33 cellular contexts compared by ENCODE assay signal in genomic region chr3:163468531-163469335, GRCh38.
"Had no signal": no experiment of that assay in that cellular context is flagged by ENCODE, and none has a peak within 500 bp of the region (broad histone marks: within the 10 kb centered on the region; RNA-seq: fewer than 3 reads in every experiment).

No MANE protein-coding gene starts in this region.

- H3K9ac ChIP-seq: SK-N-SH had no signal

- H3K27ac Mint-ChIP-seq: T-cell had no signal

- H3K36me3 ChIP-seq: MG63, SJCRH30 had no signal

- DNase-seq: Kasumi-1, KG1, MG63, NCI-H1048, NCI-H1092 treated with DMSO at 0.1 percent for 48 hours, NCI-H1105 treated with DMSO at 0.1 percent for 48 hours, NCI-H1417, NCI-H1436, NCI-H146, NCI-H1694, NCI-H187, NCI-H1930, NCI-H2029 treated with DMSO at 0.1 percent for 48 hours, NCI-H2081 treated with DMSO at 0.1 percent for 48 hours, NCI-H2107, NCI-H2171, NCI-H2227 treated with DMSO at 0.1 percent for 48 hours, NCI-H345, NCI-H446, NCI-H510A treated with DMSO at 0.1 percent for 48 hours, NCI-H524 treated with DMSO at 0.1 percent for 48 hours, NCI-H69, NCI-H748 treated with DMSO at 0.1 percent for 48 hours, NCI-H82, PC-9, SHP77, SIG-M5, SJCRH30, SK-N-SH, T-cell had no signal

- H3K4me3 ChIP-seq: MG63, PC-9, SJCRH30 had no signal

- H3K36me3 Mint-ChIP-seq: T-cell had no signal

- ATAC-seq: Panc1, Right ventricle myocardium inferior, T-cell had no signal

- H3K4me3 Mint-ChIP-seq: T-cell had no signal

- H3K27ac ChIP-seq: PC-9, RWPE1, SJCRH30 had no signal

- H3K4me1 Mint-ChIP-seq: T-cell had no signal

- H3K9me3 ChIP-seq: MG63, SJCRH30, SK-N-SH had no signal

- H3K27me3 Mint-ChIP-seq: T-cell had no signal
